8 cellular contexts compared by ENCODE assay signal in genomic region chr11:67606477-67607295, GRCh38. TPM values are rescaled to one million over a fixed set of nuclear protein-coding genes. Genes with fewer than 3 reads are reported as not detected.
DNase-seq lines count a peak whose midpoint lies in the region; ATAC-seq, FAIRE-seq and TF ChIP-seq lines count a peak whose summit lies in the region.

Gene NDUFV1 (plus strand): TSS chr11:67606936. CDS start chr11:67607005, 69 bp downstream.

- intact Hi-C loops in kidney (cut with DNase I): no loop called here

- peaks cover 0 to 11% of the 10 kb centered on the region in 2 donors for H3K4me1 ChIP-seq in kidney (ENCODE audit: control insufficient read depth in 1 of 2, insufficient read depth in 1 of 2, low read depth in 1 of 2, low read length in 2 of 2)

- TF ChIP-seq CTCF in AG10803 (conservative IDR thresholded peaks at IDR 0.05; ENCODE audit: low read length): peak; percentile 48
- peak; percentile 79 for TF ChIP-seq CTCF in kidney (IDR thresholded peaks at IDR 0.05; ENCODE audit: borderline replicate concordance, extremely low read depth, insufficient read depth)

- H3K9ac ChIP-seq in kidney (ENCODE audit: low read length in 2 of 2): peak within 1 kb of the TSS; percentile 90 to 96

- FAIRE-seq in kidney (lab: Jason Lieb, UNC): no peak

- no peaks in the 10 kb centered on the region for H3K9me3 ChIP-seq in kidney (ENCODE audit: control insufficient read depth in 1 of 2, low read length in 2 of 2)

- DNase-seq in AG10803 (ENCODE audit: low read depth) (peak; percentile 85), NCI-H446 (lab: John Stamatoyannopoulos, UW) (peak; percentile 93 to 97), cerebellar cortex (ENCODE audit: low spot score) (peak; percentile 97), kidney (peak; percentile 99)
- DNase-seq in stimulated activated CD4-positive, alpha-beta T cell treated with anti-CD3 and anti-CD28 coated beads, Interleukin-15, amount 100 ng/mL, for 24 hours: peak; percentile 99

- ATAC-seq in GM19023 (IDR thresholded peaks at IDR 0.05; ENCODE audit: unreplicated experiment) (peak; percentile 98), HG03280 (IDR thresholded peaks at IDR 0.05; ENCODE audit: unreplicated experiment) (peak; percentile 94)
- peak; percentile 99 for ATAC-seq in activated CD4-positive, CD25-positive, alpha-beta regulatory T cell treated with anti-CD3 and anti-CD28 coated beads, Interleukin-2, amount 50 U/mL, for 24 hours

- peaks cover 16 to 18% of the 10 kb centered on the region in 2 donors for H3K36me3 ChIP-seq in kidney (ENCODE audit: control insufficient read depth in 1 of 2, insufficient read depth in 2 of 2, low read length in 2 of 2)

- H3K4me3 ChIP-seq in AG10803 (ENCODE audit: low read length): peak within 1 kb of the TSS; percentile 89
- peak within 1 kb of the TSS; percentile 87 to 95 for H3K4me3 ChIP-seq in kidney (ENCODE audit: low read length in 2 of 2)

- peak within 1 kb of the TSS; percentile 81 to 89 for H3K27ac ChIP-seq in kidney (ENCODE audit: low read depth in 2 of 2, low read length in 2 of 2)

RNA-seq across cellular contexts. Expression of gene NDUFV1, which starts in this region (rescaled TPM):
- total RNA-seq in kidney: 191 TPM
- 395 TPM for polyA plus RNA-seq in kidney (ENCODE audit: insufficient read depth, low read depth, low replicate concordance)

Comparison
In these comparisons a context has a peak if more than half of its experiments do, and no peak if none do; other contexts are left out.
1. Peak in every context shown above with its lines: DNase-seq, ATAC-seq, H3K4me3 ChIP-seq and H3K27ac ChIP-seq.